Comparison of ENCODE assay signal across 21 cellular contexts in the genomic region with DNA sequence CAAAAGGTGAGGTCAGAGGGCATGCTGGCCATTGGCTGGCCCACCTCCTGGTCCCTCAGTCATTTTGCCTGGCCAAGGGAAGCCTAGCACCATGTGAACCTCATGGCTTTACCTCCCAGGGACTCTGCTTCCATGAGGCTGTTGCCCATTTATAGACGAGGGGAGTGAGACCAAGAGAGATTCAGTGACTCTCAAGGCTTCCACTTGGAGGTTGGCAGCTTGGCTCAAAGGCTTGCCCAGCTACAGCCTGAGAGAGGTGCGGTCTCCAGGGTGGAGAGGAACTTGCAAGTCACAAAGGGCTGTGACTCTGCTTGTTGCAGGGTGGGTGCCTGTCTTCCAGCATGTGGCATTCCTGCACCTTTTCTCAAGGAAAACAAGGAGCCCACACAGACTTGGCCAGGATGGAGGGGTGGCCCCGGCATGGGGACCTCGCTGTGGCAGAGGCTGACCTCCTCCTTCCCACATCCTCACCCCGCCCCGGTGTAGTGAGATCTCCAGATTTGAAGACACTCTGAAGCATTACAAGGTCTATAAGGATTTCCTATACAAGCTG. TPM values are rescaled to one million over a fixed set of nuclear protein-coding genes. Genes with fewer than 3 reads are reported as not detected.
A peak's percentile ranks its signal among the peaks of the same experiment; 100 is the strongest.
DNase-seq lines count a peak whose midpoint lies in the region; ATAC-seq, FAIRE-seq and TF ChIP-seq lines count a peak whose summit lies in the region.
"Had no signal": no experiment of that assay in that cellular context is flagged by ENCODE, and none has a peak within 500 bp of the region (broad histone marks: within the 10 kb centered on the region; RNA-seq: fewer than 3 reads in every experiment).

No MANE protein-coding gene starts in this region.

- no TSS peak for BruUV-seq in HepG2 (replicated peaks; lab: Mats Ljungman, UMichigan)

- no peak for TF ChIP-seq POLR2A in HepG2 (IDR thresholded peaks at IDR 0.05; ENCODE audit: insufficient read depth in 1 of 2, low read depth in 2 of 2, low read length in 2 of 2)
- TF ChIP-seq POLR2A in right lobe of liver (IDR thresholded peaks at IDR 0.05): no peak

- intact Hi-C loops in HepG2 (cut with micrococcal nuclease; ENCODE audit: unreplicated experiment): no loop called here
- intact Hi-C loops in right lobe of liver (cut with DNase I): no loop called here
- intact Hi-C loops in posterior vena cava (cut with DNase I): loop anchor here in 1 of 2 donors (5.0 kb wide), 1 partner anchor 1133 kb away; no protein-coding TSS in a partner anchor

- H3K9ac ChIP-seq in HepG2 (ENCODE audit: insufficient read depth, low read depth, low read length): no peak overlapping the region

- no peaks in the 10 kb centered on the region for H3K4me1 Mint-ChIP-seq in glutamatergic neuron (ENCODE audit: low read depth, unreplicated experiment)

- no peak for DNase-seq in HepG2 (ENCODE audit: low spot score)
- DNase-seq in right lobe of liver: no peak
- peak; percentile 48 for DNase-seq in islet precursor cell
- peak; percentile 66 for DNase-seq in posterior vena cava (ENCODE audit: low spot score)
- no peak for DNase-seq in anterior cingulate cortex (lab: John Stamatoyannopoulos, UW)
- DNase-seq in central memory CD4-positive, alpha-beta T cell: no peak
- no peak for DNase-seq in glutamatergic neuron
- DNase-seq: DMS 273 treated with DMSO at 0.1 percent for 48 hours, GDM1, MV-4-11, NCI-H1436 treated with DMSO at 0.1 percent for 48 hours, NCI-H2081, NCI-H748 treated with DMSO at 0.1 percent for 48 hours had no signal

- H3K4me3 ChIP-seq in HepG2 (replicated peaks in 1 of 3; ENCODE audit: insufficient read depth in 1 of 3, low read depth in 2 of 3, low read length in 3 of 3) (no peak overlapping the region), right lobe of liver (no peak overlapping the region)
- H3K4me3 ChIP-seq: K562 had no signal

- ATAC-seq in HepG2: no peak
- no peak for ATAC-seq in right lobe of liver
- ATAC-seq in GM19463 (IDR thresholded peaks at IDR 0.05; ENCODE audit: unreplicated experiment): no peak

- H3K9me3 ChIP-seq in HepG2 (ENCODE audit: low read length) (no peaks in the 10 kb centered on the region), right lobe of liver (no peaks in the 10 kb centered on the region)

- no peak for TF ChIP-seq CTCF in HepG2 (CRISPR knock-in tag; IDR thresholded peaks at IDR 0.05)
- no peak for TF ChIP-seq CTCF in right lobe of liver (IDR thresholded peaks at IDR 0.05)
- no peak for TF ChIP-seq CTCF in glutamatergic neuron (IDR thresholded peaks at IDR 0.05; ENCODE audit: partially characterized antibody, unreplicated experiment)

- no peak overlapping the region for H3K27ac Mint-ChIP-seq in glutamatergic neuron (ENCODE audit: unreplicated experiment)

- POLR2A ChIA-PET in HepG2 (lab: Yijun Ruan, JAX): no interaction called here

- H2AFZ ChIP-seq in HepG2 (ENCODE audit: low read length): no peak overlapping the region

- no peaks in the 10 kb centered on the region for H3K79me2 ChIP-seq in HepG2 (ENCODE audit: insufficient read depth, low read length)

- 58% methylated on average over 4 of the region's 6 CpGs for WGBS in HepG2 (ENCODE audit: low lambda C conversion rate)
- WGBS in right lobe of liver (ENCODE audit: insufficient coverage, low coverage, low lambda C conversion rate, missing lambda C conversion rate): 67% methylated on average over 2 of the region's 6 CpGs

- H3K27me3 ChIP-seq in HepG2 (ENCODE audit: control insufficient read depth in 1 of 2, insufficient read depth in 2 of 2, low read length in 2 of 2) (peaks cover 1 to 16% of the 10 kb centered on the region in 2 experiments; a peak in 4 of 5 replicates), right lobe of liver (no peaks in the 10 kb centered on the region)

- H3K4me1 ChIP-seq in HepG2 (ENCODE audit: insufficient read depth, low read length) (peaks cover 33% of the 10 kb centered on the region), right lobe of liver (no peaks in the 10 kb centered on the region)

- no peaks in the 10 kb centered on the region for H4K20me1 ChIP-seq in HepG2 (ENCODE audit: insufficient read depth, low read length)

- FAIRE-seq in HepG2 (lab: Jason Lieb, UNC): no peak
- FAIRE-seq: GM12891, K562 had no signal

- CTCF ChIA-PET in HepG2 (lab: Yijun Ruan, JAX; ENCODE audit: low intra/inter-chr PET ratio, low total read pairs): no interaction called here

- in situ Hi-C loops in HepG2 (cut with HindIII; ENCODE audit: extremely low pct_ligation_motif_present, low pct_unique_long_range_greater_than_20kb): no loop called here

- no peak for TF ChIP-seq RAD21 in HepG2 (CRISPR knock-in tag; IDR thresholded peaks at IDR 0.05)

- no peak overlapping the region for H3K4me3 Mint-ChIP-seq in glutamatergic neuron (ENCODE audit: unreplicated experiment)

- no peaks in the 10 kb centered on the region for H3K9me3 Mint-ChIP-seq in glutamatergic neuron (ENCODE audit: unreplicated experiment)

- H3K27me3 Mint-ChIP-seq in glutamatergic neuron (ENCODE audit: unreplicated experiment): peaks cover 4% of the 10 kb centered on the region

- no peaks in the 10 kb centered on the region for H3K36me3 Mint-ChIP-seq in glutamatergic neuron (ENCODE audit: unreplicated experiment)

- peak overlapping the region; percentile 55 for H3K4me2 ChIP-seq in HepG2 (ENCODE audit: low read depth, low read length)

- H3K27ac ChIP-seq in HepG2 (ENCODE audit: extremely low read length, insufficient read depth, low read length): no peak overlapping the region
- H3K27ac ChIP-seq in right lobe of liver: no peak overlapping the region
- H3K27ac ChIP-seq: C4-2B had no signal

- TF ChIP-seq EP300 in HepG2 (IDR thresholded peaks at IDR 0.05; ENCODE audit: low read depth in 2 of 2, low read length in 2 of 2) (no peak), HepG2 (CRISPR knock-in tag; IDR thresholded peaks at IDR 0.05; ENCODE audit: borderline replicate concordance) (no peak)

- H3K36me3 ChIP-seq in HepG2 (replicated peaks in 1 of 2; ENCODE audit: control insufficient read depth in 1 of 2, insufficient read depth in 2 of 2, low read length in 2 of 2) (no peaks in the 10 kb centered on the region), right lobe of liver (no peaks in the 10 kb centered on the region)

TF ChIP-seq in HepG2, 621 proteins besides CTCF, POLR2A, EP300 and RAD21:
- TF ChIP-seq ERF (CRISPR knock-in tag; IDR thresholded peaks at IDR 0.05) (no peak), MYC (CRISPR knock-in tag; IDR thresholded peaks at IDR 0.05; ENCODE audit: borderline replicate concordance) (0 out of 2 replicates have a peak, but pooled peaks have one; percentile 1)

RNA-seq across cellular contexts. Expression of a gene that starts 24.5 kb away (rescaled TPM):
- total RNA-seq in HepG2 (2016; rRNA removed; fragmentation: Illumina TruSeq; extraction: Trizol) (0.36 TPM in 1 of 2 replicates, not detected in the other), right lobe of liver (not detected), posterior vena cava (not detected), glutamatergic neuron (ENCODE audit: unreplicated experiment) (not detected)
- not detected in 2 replicates for total RNA-seq in HepG2 (2016; cell fraction: cytosol; rRNA removed; fragmentation: Illumina TruSeq; extraction: Trizol; ENCODE audit: low read depth)
- 0.43 TPM in 1 of 2 replicates, not detected in the other for total RNA-seq in HepG2 (2016; cell fraction: insoluble cytoplasmic fraction; rRNA removed; fragmentation: Illumina TruSeq; extraction: Trizol)
- total RNA-seq in HepG2 (2016; cell fraction: membrane; rRNA removed; fragmentation: Illumina TruSeq; extraction: Trizol): not detected in 2 replicates
- not detected in 2 replicates for total RNA-seq in HepG2 (2016; cell fraction: nucleus; rRNA removed; fragmentation: Illumina TruSeq; extraction: Trizol)
- 0.32 and 0.63 TPM in 2 replicates for polyA plus RNA-seq in HepG2 (2011; rRNA removed)
- polyA plus RNA-seq in HepG2 (2011; cell fraction: cytosol; rRNA removed): 0.58 and 0.59 TPM in 2 replicates
- polyA plus RNA-seq in HepG2 (2011; cell fraction: nucleus; rRNA removed): 0.42 and 0.63 TPM in 2 replicates
- polyA plus RNA-seq in HepG2 (2012): 0.09 and 1.1 TPM in 2 replicates
- polyA plus RNA-seq in HepG2 (2016; cell fraction: cytosol; fragmentation: Illumina TruSeq; extraction: Trizol; ENCODE audit: low read depth): not detected in 2 replicates
- polyA plus RNA-seq in HepG2 (2016; cell fraction: insoluble cytoplasmic fraction; fragmentation: Illumina TruSeq; extraction: Trizol; ENCODE audit: low read depth): 0.30 TPM in 1 of 2 replicates, not detected in the other
- polyA plus RNA-seq in HepG2 (2016; cell fraction: membrane; fragmentation: Illumina TruSeq; extraction: Trizol; ENCODE audit: low read depth): not detected in 2 replicates
- not detected in 2 replicates for polyA plus RNA-seq in HepG2 (2016; cell fraction: nucleus; fragmentation: Illumina TruSeq; extraction: Trizol; ENCODE audit: insufficient read depth, low read depth)
- 0.12 TPM in 1 of 2 replicates, not detected in the other for polyA minus RNA-seq in HepG2 (2011; rRNA and poly(A)+ RNA removed; ENCODE audit: low replicate concordance)
- 1.1 TPM in 1 of 2 replicates, not detected in the other for polyA minus RNA-seq in HepG2 (2011; cell fraction: cytosol; rRNA and poly(A)+ RNA removed)
- not detected in 2 replicates for polyA minus RNA-seq in HepG2 (2011; cell fraction: nucleus; rRNA and poly(A)+ RNA removed)
- total RNA-seq: A673, H4, K562, NCI-H460, SK-MEL-5 had no signal
- polyA plus RNA-seq: K562 had no signal

RNA-seq across cellular contexts. Expression of a gene that starts 56.5 kb away (rescaled TPM):
- total RNA-seq in HepG2 (2016; rRNA removed; fragmentation: Illumina TruSeq; extraction: Trizol): 14.7 and 21.2 TPM in 2 replicates
- total RNA-seq in HepG2 (2016; cell fraction: cytosol; rRNA removed; fragmentation: Illumina TruSeq; extraction: Trizol; ENCODE audit: low read depth): 3.8 and 5.1 TPM in 2 replicates
- total RNA-seq in HepG2 (2016; cell fraction: insoluble cytoplasmic fraction; rRNA removed; fragmentation: Illumina TruSeq; extraction: Trizol): 14.1 and 20.6 TPM in 2 replicates
- total RNA-seq in HepG2 (2016; cell fraction: membrane; rRNA removed; fragmentation: Illumina TruSeq; extraction: Trizol): 8.3 and 8.6 TPM in 2 replicates
- total RNA-seq in HepG2 (2016; cell fraction: nucleus; rRNA removed; fragmentation: Illumina TruSeq; extraction: Trizol): 34.2 and 37.1 TPM in 2 replicates
- 17.6 and 22.1 TPM in 2 replicates for polyA plus RNA-seq in HepG2 (2011; rRNA removed)
- 11.0 and 12.5 TPM in 2 replicates for polyA plus RNA-seq in HepG2 (2011; cell fraction: cytosol; rRNA removed)
- polyA plus RNA-seq in HepG2 (2011; cell fraction: nucleus; rRNA removed): 66.1 and 66.9 TPM in 2 replicates
- 15.7 and 19.2 TPM in 2 replicates for polyA plus RNA-seq in HepG2 (2012)
- 1.2 TPM in 2 replicates for polyA plus RNA-seq in HepG2 (2016; cell fraction: cytosol; fragmentation: Illumina TruSeq; extraction: Trizol; ENCODE audit: low read depth)
- 9.6 and 12.3 TPM in 2 replicates for polyA plus RNA-seq in HepG2 (2016; cell fraction: insoluble cytoplasmic fraction; fragmentation: Illumina TruSeq; extraction: Trizol; ENCODE audit: low read depth)
- 2.8 TPM in 2 replicates for polyA plus RNA-seq in HepG2 (2016; cell fraction: membrane; fragmentation: Illumina TruSeq; extraction: Trizol; ENCODE audit: low read depth)
- polyA plus RNA-seq in HepG2 (2016; cell fraction: nucleus; fragmentation: Illumina TruSeq; extraction: Trizol; ENCODE audit: insufficient read depth, low read depth): 46.7 and 52.0 TPM in 2 replicates
- polyA minus RNA-seq in HepG2 (2011; rRNA and poly(A)+ RNA removed; ENCODE audit: low replicate concordance): 30.7 and 49.9 TPM in 2 replicates
- 19.2 and 20.2 TPM in 2 replicates for polyA minus RNA-seq in HepG2 (2011; cell fraction: cytosol; rRNA and poly(A)+ RNA removed)
- 69.8 and 75.6 TPM in 2 replicates for polyA minus RNA-seq in HepG2 (2011; cell fraction: nucleus; rRNA and poly(A)+ RNA removed)
- total RNA-seq in right lobe of liver: 10 to 100 TPM; 16.4 to 30.2 (median 24.0) TPM
- 10 to 100 TPM; 26.8 to 26.9 TPM for total RNA-seq in posterior vena cava
- total RNA-seq in glutamatergic neuron (ENCODE audit: unreplicated experiment): 39.5 TPM

Comparison
In these comparisons a context has a peak if more than half of its experiments do, and no peak if none do; other contexts are left out.
1. DNase-seq: peak in islet precursor cell (single experiment) and posterior vena cava (single experiment); none in HepG2 (single experiment), right lobe of liver (0 of 3), anterior cingulate cortex (0 of 58), central memory CD4-positive, alpha-beta T cell (single experiment) and glutamatergic neuron (single experiment).